8 cellular contexts compared by ENCODE assay signal in the genomic region with DNA sequence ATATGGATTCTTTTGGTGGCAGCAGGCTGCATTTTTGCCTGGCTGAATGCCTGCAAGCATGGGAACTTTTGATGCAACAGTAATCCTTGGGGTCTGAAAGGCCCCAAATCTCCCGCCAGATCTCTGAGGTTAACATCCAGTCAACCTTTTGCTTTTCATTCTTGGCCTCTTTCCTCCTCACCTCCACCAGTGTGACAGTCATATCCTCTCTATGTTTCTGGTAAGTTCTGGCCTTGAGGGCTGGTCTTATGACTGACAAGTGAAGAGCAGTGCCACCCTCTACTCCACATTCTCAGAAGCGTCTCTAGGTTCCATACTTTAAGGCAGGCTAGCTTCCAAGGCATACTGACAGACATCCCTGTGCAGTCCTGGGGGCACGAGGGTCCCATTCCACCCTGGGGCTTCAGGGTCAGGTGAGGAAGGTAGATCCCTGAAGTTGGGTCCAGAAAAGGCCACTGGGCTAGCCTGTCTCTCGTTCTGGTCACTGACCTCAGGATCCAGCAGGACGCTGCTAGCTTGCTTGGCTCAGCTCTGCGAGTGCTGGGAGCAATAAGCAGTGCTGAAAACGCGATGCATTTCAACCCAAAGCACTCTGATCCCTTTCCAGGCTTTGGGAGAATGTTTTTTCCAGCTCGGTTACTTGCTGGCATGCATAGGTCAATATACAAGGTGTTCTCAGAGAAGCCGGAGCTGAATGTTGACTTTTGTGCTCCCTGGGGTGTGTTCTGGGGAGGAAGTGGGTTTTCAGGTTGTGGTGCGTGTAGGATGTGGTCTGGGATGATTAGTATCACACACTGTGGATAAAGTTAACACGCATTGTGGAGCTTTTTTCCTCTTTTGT.
A peak's percentile ranks its signal among the peaks of the same experiment; 100 is the strongest.
DNase-seq lines count a peak whose midpoint lies in the region; ATAC-seq and TF ChIP-seq lines count a peak whose summit lies in the region.

No MANE protein-coding gene starts in this region.

- DNase-seq in CD1c-positive myeloid dendritic cell (ENCODE audit: extremely low spot score) (peak; percentile 61), chondrocyte (ENCODE audit: low spot score) (no peak), sciatic nerve (ENCODE audit: low spot score) (no peak), NCI-H1048 (lab: John Stamatoyannopoulos, UW) (no peak), ecto neural progenitor cell (ENCODE audit: low spot score) (no peak)

- H3K27ac Mint-ChIP-seq in chondrocyte (ENCODE audit: unreplicated experiment) = peak overlapping the region; percentile 79

- intact Hi-C loops in sciatic nerve (cut with DNase I) = no loop called here

- ATAC-seq in HG03103 (IDR thresholded peaks at IDR 0.05; ENCODE audit: low read depth, unreplicated experiment) = peak; percentile 55
- peak; percentile 74 for ATAC-seq in sciatic nerve
- ATAC-seq in GM19452 (IDR thresholded peaks at IDR 0.05; ENCODE audit: unreplicated experiment) = no peak

- no peak for TF ChIP-seq CTCF in VCaP (conservative IDR thresholded peaks at IDR 0.05)
- no peak for TF ChIP-seq CTCF in chondrocyte (IDR thresholded peaks at IDR 0.05)

- H3K27me3 Mint-ChIP-seq in chondrocyte (ENCODE audit: low read depth) = no peaks in the 10 kb centered on the region

- H3K4me3 Mint-ChIP-seq in chondrocyte (ENCODE audit: unreplicated experiment) = no peak overlapping the region

- H3K9me3 Mint-ChIP-seq in chondrocyte (ENCODE audit: low read depth) = no peaks in the 10 kb centered on the region

- H3K4me1 Mint-ChIP-seq in chondrocyte (ENCODE audit: low read depth) = peaks cover 31% of the 10 kb centered on the region

- peak overlapping the region; percentile 100 for H3K27ac ChIP-seq in VCaP

- no peaks in the 10 kb centered on the region for H3K36me3 Mint-ChIP-seq in chondrocyte (ENCODE audit: low read depth)
